In the genomic region with DNA sequence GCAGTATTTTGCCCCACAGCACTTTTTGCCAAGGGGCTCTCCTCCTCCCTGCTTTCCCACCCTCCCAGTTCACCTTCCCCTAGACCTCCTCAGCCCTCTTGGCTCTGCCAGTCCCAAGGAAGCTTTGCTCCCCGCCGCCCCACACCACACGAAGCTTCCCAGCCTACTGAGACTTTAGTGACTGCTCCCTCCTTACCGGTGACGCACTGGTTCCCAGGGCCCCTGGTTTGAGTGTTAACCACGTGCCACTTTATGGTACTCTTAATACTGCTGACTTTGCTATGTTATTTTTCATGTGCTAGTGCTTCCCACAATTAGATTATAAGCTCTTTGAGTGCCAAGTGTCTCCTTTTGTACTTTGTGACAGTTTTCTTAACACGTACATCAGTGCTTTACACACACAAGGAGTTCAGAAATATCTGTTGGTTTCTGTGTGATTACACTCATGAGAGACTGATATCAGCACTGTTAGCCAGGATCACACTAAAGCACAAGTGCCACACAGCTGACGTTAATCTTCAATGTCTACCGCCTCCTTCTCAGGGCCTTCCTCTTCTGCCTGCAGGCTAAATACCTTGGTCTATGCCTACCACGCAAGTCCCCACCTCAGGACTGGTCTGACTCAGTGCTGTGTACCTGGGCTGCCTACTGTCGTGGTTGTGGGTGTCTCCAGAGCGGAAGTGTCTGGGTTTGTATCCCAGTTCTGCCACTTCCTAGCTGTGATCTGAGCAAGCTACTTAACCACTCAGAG, we compare ENCODE assay signal across 10 cellular contexts.
DNase-seq lines count a peak whose midpoint lies in the region; ATAC-seq, FAIRE-seq and TF ChIP-seq lines count a peak whose summit lies in the region.
"Had no signal": no experiment of that assay in that cellular context is flagged by ENCODE, and none has a peak within 500 bp of the region (broad histone marks: within the 10 kb centered on the region; RNA-seq: fewer than 3 reads in every experiment).

No MANE protein-coding gene starts in this region.

- no peaks in the 10 kb centered on the region for H3K36me3 ChIP-seq in astrocyte (ENCODE audit: insufficient read depth, low read length)
- H3K36me3 ChIP-seq: HAP-1 had no signal

- H3K4me3 Mint-ChIP-seq in astrocyte (ENCODE audit: unreplicated experiment) (peak overlapping the region; percentile 50), neural crest cell (no peak overlapping the region)

- DNase-seq in M059J (ENCODE audit: low read depth) (peak; percentile 40), astrocyte (ENCODE audit: low read depth) (no peak), neural crest cell (ENCODE audit: low read depth, low spot score) (no peak), NCI-H2227 (lab: John Stamatoyannopoulos, UW; ENCODE audit: unreplicated experiment) (no peak), NCI-H1092 treated with DMSO at 0.1 percent for 48 hours (lab: John Stamatoyannopoulos, UW) (no peak)
- no peak for DNase-seq in activated CD4-positive, CD25-positive, alpha-beta regulatory T cell (lab: John Stamatoyannopoulos, UW)
- DNase-seq: NCI-H446 treated with DMSO at 0.1 percent for 48 hours had no signal

- H3K27ac ChIP-seq in astrocyte (ENCODE audit: low read depth, low read length): no peak overlapping the region

- peak overlapping the region; percentile 77 for H3K27ac Mint-ChIP-seq in astrocyte (ENCODE audit: unreplicated experiment)
- peak overlapping the region; percentile 10 for H3K27ac Mint-ChIP-seq in neural crest cell (ENCODE audit: unreplicated experiment)

- ATAC-seq in GM18508 (IDR thresholded peaks at IDR 0.05; ENCODE audit: insufficient read depth, unreplicated experiment) (peak; percentile 45), HG03025 (IDR thresholded peaks at IDR 0.05; ENCODE audit: low FRiP score, unreplicated experiment) (no peak)

- H3K27me3 Mint-ChIP-seq in astrocyte (ENCODE audit: low read depth, unreplicated experiment) (no peaks in the 10 kb centered on the region), neural crest cell (ENCODE audit: low read depth) (no peaks in the 10 kb centered on the region)

- no peaks in the 10 kb centered on the region for H4K20me1 ChIP-seq in astrocyte (ENCODE audit: insufficient read depth, low read length)

- peaks cover 62% of the 10 kb centered on the region for H3K4me1 Mint-ChIP-seq in astrocyte (ENCODE audit: low read depth, unreplicated experiment)
- peaks cover 49% of the 10 kb centered on the region for H3K4me1 Mint-ChIP-seq in neural crest cell

- no peaks in the 10 kb centered on the region for H3K9me3 ChIP-seq in astrocyte (ENCODE audit: insufficient read depth, low read depth, low read length)
- H3K9me3 ChIP-seq: HAP-1 had no signal

- no peak overlapping the region for H3K4me2 ChIP-seq in astrocyte (ENCODE audit: low read length)

- no peak overlapping the region for H2AFZ ChIP-seq in astrocyte (ENCODE audit: low read depth, low read length)

- TF ChIP-seq CTCF in astrocyte (IDR thresholded peaks at IDR 0.05; ENCODE audit: insufficient read depth, low read depth, low read length) (no peak), neural crest cell (conservative IDR thresholded peaks at IDR 0.05) (no peak)

- no peak for FAIRE-seq in astrocyte (lab: Jason Lieb, UNC)

- peaks cover 46% of the 10 kb centered on the region for H3K4me1 ChIP-seq in astrocyte (ENCODE audit: insufficient read depth, low read length)

- H3K79me2 ChIP-seq in astrocyte (ENCODE audit: insufficient read depth, low read length): no peaks in the 10 kb centered on the region

- no peak overlapping the region for H3K4me3 ChIP-seq in astrocyte (ENCODE audit: insufficient read depth, low read depth, low read length)
- H3K4me3 ChIP-seq: HAP-1 had no signal

- H3K9me3 Mint-ChIP-seq in astrocyte (ENCODE audit: unreplicated experiment): no peaks in the 10 kb centered on the region
- no peaks in the 10 kb centered on the region for H3K9me3 Mint-ChIP-seq in neural crest cell

- H3K27me3 ChIP-seq in astrocyte (ENCODE audit: insufficient read depth, low read length): no peaks in the 10 kb centered on the region

- H3K36me3 Mint-ChIP-seq in astrocyte (ENCODE audit: low read depth, unreplicated experiment): no peaks in the 10 kb centered on the region
- peaks cover under 1% of the 10 kb centered on the region for H3K36me3 Mint-ChIP-seq in neural crest cell (ENCODE audit: low read depth)

- H3K9ac ChIP-seq in astrocyte (ENCODE audit: low read length): no peak overlapping the region
